1 cellular context compared by ENCODE assay signal in genomic region chr11:9574556-9574805, GRCh38.
TF ChIP-seq lines count a peak whose summit lies in the region.

No MANE protein-coding gene starts in this region.

TF ChIP-seq in HepG2, 621 proteins besides CTCF, POLR2A, EP300 and RAD21 (continued from another document):
- TF ChIP-seq GMEB2 (CRISPR knock-in tag; IDR thresholded peaks at IDR 0.05; ENCODE audit: low read depth), result no peak
